Comparison of ENCODE assay signal across 17 cellular contexts in genomic region chr2:203858176-203858575, GRCh38. TPM values are rescaled to one million over a fixed set of nuclear protein-coding genes. Genes with fewer than 3 reads are reported as not detected.
DNase-seq lines count a peak whose midpoint lies in the region; ATAC-seq and TF ChIP-seq lines count a peak whose summit lies in the region.
"Had no signal": no experiment of that assay in that cellular context is flagged by ENCODE, and none has a peak within 500 bp of the region (broad histone marks: within the 10 kb centered on the region; RNA-seq: fewer than 3 reads in every experiment).

No MANE protein-coding gene starts in this region.

- TF ChIP-seq CTCF in natural killer cell (IDR thresholded peaks at IDR 0.05) (no peak), NB4 (IDR thresholded peaks at IDR 0.05; ENCODE audit: low read depth, low read length) (peak; percentile 11), upper lobe of right lung (IDR thresholded peaks at IDR 0.05) (no peak)

- H3K4me3 Mint-ChIP-seq in natural killer cell treated with Interleukin-12 subunit alpha and Interleukin-12 subunit beta and Interleukin-15 and Interleukin-18, amount 100 ng/mL, for 72 hours, result peak overlapping the region; percentile 7
- H3K4me3 Mint-ChIP-seq in natural killer cell, result no peak overlapping the region
- H3K4me3 Mint-ChIP-seq in activated naive CD4-positive, alpha-beta T cell treated with anti-CD3 and anti-CD28 coated beads for 36 hours, result no peak overlapping the region

- no peaks in the 10 kb centered on the region for H3K4me1 ChIP-seq in upper lobe of right lung
- H3K4me1 ChIP-seq: tibial nerve had no signal

- H3K9me3 ChIP-seq in upper lobe of right lung, result no peaks in the 10 kb centered on the region
- H3K9me3 ChIP-seq: tibial nerve had no signal

- no peak for ATAC-seq in natural killer cell treated with Interleukin-12 subunit alpha and Interleukin-12 subunit beta and Interleukin-15 and Interleukin-18, amount 100 ng/mL, for 72 hours
- ATAC-seq in natural killer cell (no peak), upper lobe of right lung (peak; percentile 48)

- intact Hi-C loops in natural killer cell (cut with micrococcal nuclease) (no loop called here), upper lobe of right lung (cut with DNase I) (no loop called here)
- intact Hi-C loops in activated naive CD4-positive, alpha-beta T cell treated with anti-CD3 and anti-CD28 coated beads for 36 hours (cut with micrococcal nuclease), result loop anchor here (1.0 to 10.0 kb wide), 3 partner anchors 33 to 843 kb away; partner anchors contain the start of gene NBEAL1

- no peak for DNase-seq in natural killer cell treated with Interleukin-12 subunit alpha and Interleukin-12 subunit beta and Interleukin-15 and Interleukin-18, amount 100 ng/mL, for 72 hours (ENCODE audit: low spot score)
- DNase-seq in natural killer cell (no peak), NB4 (ENCODE audit: low read depth) (no peak), upper lobe of right lung (no peak), midbrain (lab: John Stamatoyannopoulos, UW) (no peak), kidney glomerular epithelial cell (lab: John Stamatoyannopoulos, UW) (no peak), NCI-H345 treated with DMSO at 0.1 percent for 48 hours (lab: John Stamatoyannopoulos, UW; ENCODE audit: unreplicated experiment) (no peak)
- DNase-seq in activated naive CD4-positive, alpha-beta T cell treated with anti-CD3 and anti-CD28 coated beads for 36 hours, result peak; percentile 65
- DNase-seq: amniotic stem cell, immature natural killer cell, mammary epithelial cell, retina, Right ventricle myocardium superior, T1000 had no signal

- no peak overlapping the region for H3K27ac ChIP-seq in upper lobe of right lung
- H3K27ac ChIP-seq: epithelial cell of prostate had no signal

- CTCF ChIA-PET in activated naive CD4-positive, alpha-beta T cell treated with anti-CD3 and anti-CD28 coated beads for 36 hours (lab: Charles Lee), result interaction anchor here (0.7 to 2.0 kb wide), 9 partner anchors 8 to 128 kb away, joined by 3 to 22 read pairs (median 4); partner anchors contain the start of gene CTLA4

- H3K36me3 Mint-ChIP-seq in natural killer cell treated with Interleukin-12 subunit alpha and Interleukin-12 subunit beta and Interleukin-15 and Interleukin-18, amount 100 ng/mL, for 72 hours, result peaks cover 8% of the 10 kb centered on the region
- no peaks in the 10 kb centered on the region for H3K36me3 Mint-ChIP-seq in natural killer cell
- H3K36me3 Mint-ChIP-seq in activated naive CD4-positive, alpha-beta T cell treated with anti-CD3 and anti-CD28 coated beads for 36 hours (ENCODE audit: low read depth), result no peaks in the 10 kb centered on the region
- H3K36me3 Mint-ChIP-seq: immature natural killer cell had no signal

- peaks cover 27 to 42% of the 10 kb centered on the region in 2 donors for H3K4me1 Mint-ChIP-seq in natural killer cell treated with Interleukin-12 subunit alpha and Interleukin-12 subunit beta and Interleukin-15 and Interleukin-18, amount 100 ng/mL, for 72 hours (ENCODE audit: low read depth in 2 of 2)
- H3K4me1 Mint-ChIP-seq in natural killer cell, result peaks cover 15 to 30% of the 10 kb centered on the region in 2 donors
- peaks cover 85% of the 10 kb centered on the region for H3K4me1 Mint-ChIP-seq in activated naive CD4-positive, alpha-beta T cell treated with anti-CD3 and anti-CD28 coated beads for 36 hours (ENCODE audit: low read depth)

- H3K36me3 ChIP-seq in upper lobe of right lung, result no peaks in the 10 kb centered on the region
- H3K36me3 ChIP-seq: tibial nerve had no signal

- TF ChIP-seq POLR2A in NB4 (IDR thresholded peaks at IDR 0.05; ENCODE audit: extremely low read depth, insufficient read length), result no peak

- H3K9me3 Mint-ChIP-seq in natural killer cell treated with Interleukin-12 subunit alpha and Interleukin-12 subunit beta and Interleukin-15 and Interleukin-18, amount 100 ng/mL, for 72 hours, result no peaks in the 10 kb centered on the region
- no peaks in the 10 kb centered on the region for H3K9me3 Mint-ChIP-seq in natural killer cell
- H3K9me3 Mint-ChIP-seq in activated naive CD4-positive, alpha-beta T cell treated with anti-CD3 and anti-CD28 coated beads for 36 hours, result no peaks in the 10 kb centered on the region
- H3K9me3 Mint-ChIP-seq: immature natural killer cell had no signal

- no peaks in the 10 kb centered on the region for H3K27me3 ChIP-seq in upper lobe of right lung
- H3K27me3 ChIP-seq: tibial nerve had no signal

- H3K4me3 ChIP-seq in NB4 (ENCODE audit: low read depth, low read length), result no peak overlapping the region
- no peak overlapping the region for H3K4me3 ChIP-seq in upper lobe of right lung
- H3K4me3 ChIP-seq: tibial nerve had no signal

- H3K27me3 Mint-ChIP-seq in natural killer cell treated with Interleukin-12 subunit alpha and Interleukin-12 subunit beta and Interleukin-15 and Interleukin-18, amount 100 ng/mL, for 72 hours, result peaks cover 0 to 3% of the 10 kb centered on the region in 2 donors
- peaks cover 0 to 3% of the 10 kb centered on the region in 2 donors for H3K27me3 Mint-ChIP-seq in natural killer cell (ENCODE audit: low read depth in 2 of 2)
- no peaks in the 10 kb centered on the region for H3K27me3 Mint-ChIP-seq in activated naive CD4-positive, alpha-beta T cell treated with anti-CD3 and anti-CD28 coated beads for 36 hours (ENCODE audit: low read depth)

- H3K27ac Mint-ChIP-seq in natural killer cell treated with Interleukin-12 subunit alpha and Interleukin-12 subunit beta and Interleukin-15 and Interleukin-18, amount 100 ng/mL, for 72 hours, result peak overlapping the region in 1 of 2 donors; percentile 40
- no peak overlapping the region for H3K27ac Mint-ChIP-seq in natural killer cell
- H3K27ac Mint-ChIP-seq in activated naive CD4-positive, alpha-beta T cell treated with anti-CD3 and anti-CD28 coated beads for 36 hours, result peak overlapping the region; percentile 60

RNA-seq across cellular contexts. Expression of gene CTLA4, which starts 9.4 kb away (rescaled TPM):
- total RNA-seq in natural killer cell treated with Interleukin-12 subunit alpha and Interleukin-12 subunit beta and Interleukin-15 and Interleukin-18, amount 100 ng/mL, for 72 hours, result 10 to 100 TPM; 13.7 to 54.8 TPM
- total RNA-seq in natural killer cell, result 1 to 10 TPM in 1 of 3 donors, under 1 TPM in 2; 0.31 to 2.3 (median 0.78) TPM
- 10 to 100 TPM; 65.2 to 69.7 TPM for total RNA-seq in activated naive CD4-positive, alpha-beta T cell treated with anti-CD3 and anti-CD28 coated beads for 36 hours
- 1.4 TPM for total RNA-seq in upper lobe of right lung
- total RNA-seq: cerebellum, mammary epithelial cell, tibial nerve had no signal
